Comparison of ENCODE assay signal across 2 cellular contexts in the genomic region with DNA sequence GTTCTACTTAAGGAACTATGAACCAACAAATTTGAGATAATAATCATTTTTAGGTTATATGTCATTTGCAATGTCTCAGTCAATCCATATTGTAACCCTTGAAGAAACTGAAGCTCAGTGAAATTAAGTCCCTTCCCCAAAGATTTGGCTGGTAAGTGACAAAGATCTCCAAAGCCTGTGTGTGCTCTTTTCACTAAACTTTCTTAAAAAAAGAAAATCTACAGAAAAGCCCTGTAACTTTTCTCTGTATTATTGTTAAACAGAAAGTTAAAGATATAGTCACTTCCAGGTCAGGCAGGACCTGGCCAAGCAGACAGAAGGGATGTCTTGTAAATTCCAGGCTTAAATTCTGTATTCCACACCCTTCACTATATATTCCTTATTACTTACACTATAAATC.
TF ChIP-seq lines count a peak whose summit lies in the region.

No MANE protein-coding gene starts in this region.

TF ChIP-seq in SK-N-SH, 30 proteins besides CTCF, POLR2A, EP300 and RAD21 (continued from another document):
- TF ChIP-seq, protein P1, sequence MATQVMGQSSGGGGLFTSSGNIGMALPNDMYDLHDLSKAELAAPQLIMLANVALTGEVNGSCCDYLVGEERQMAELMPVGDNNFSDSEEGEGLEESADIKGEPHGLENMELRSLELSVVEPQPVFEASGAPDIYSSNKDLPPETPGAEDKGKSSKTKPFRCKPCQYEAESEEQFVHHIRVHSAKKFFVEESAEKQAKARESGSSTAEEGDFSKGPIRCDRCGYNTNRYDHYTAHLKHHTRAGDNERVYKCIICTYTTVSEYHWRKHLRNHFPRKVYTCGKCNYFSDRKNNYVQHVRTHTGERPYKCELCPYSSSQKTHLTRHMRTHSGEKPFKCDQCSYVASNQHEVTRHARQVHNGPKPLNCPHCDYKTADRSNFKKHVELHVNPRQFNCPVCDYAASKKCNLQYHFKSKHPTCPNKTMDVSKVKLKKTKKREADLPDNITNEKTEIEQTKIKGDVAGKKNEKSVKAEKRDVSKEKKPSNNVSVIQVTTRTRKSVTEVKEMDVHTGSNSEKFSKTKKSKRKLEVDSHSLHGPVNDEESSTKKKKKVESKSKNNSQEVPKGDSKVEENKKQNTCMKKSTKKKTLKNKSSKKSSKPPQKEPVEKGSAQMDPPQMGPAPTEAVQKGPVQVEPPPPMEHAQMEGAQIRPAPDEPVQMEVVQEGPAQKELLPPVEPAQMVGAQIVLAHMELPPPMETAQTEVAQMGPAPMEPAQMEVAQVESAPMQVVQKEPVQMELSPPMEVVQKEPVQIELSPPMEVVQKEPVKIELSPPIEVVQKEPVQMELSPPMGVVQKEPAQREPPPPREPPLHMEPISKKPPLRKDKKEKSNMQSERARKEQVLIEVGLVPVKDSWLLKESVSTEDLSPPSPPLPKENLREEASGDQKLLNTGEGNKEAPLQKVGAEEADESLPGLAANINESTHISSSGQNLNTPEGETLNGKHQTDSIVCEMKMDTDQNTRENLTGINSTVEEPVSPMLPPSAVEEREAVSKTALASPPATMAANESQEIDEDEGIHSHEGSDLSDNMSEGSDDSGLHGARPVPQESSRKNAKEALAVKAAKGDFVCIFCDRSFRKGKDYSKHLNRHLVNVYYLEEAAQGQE (IDR thresholded peaks at IDR 0.05; ENCODE audit: low read depth, low read length): no peak

TF ChIP-seq in SK-N-SH treated with all-trans-retinoic acid at 6 μM for 48 hours, 23 proteins besides CTCF, POLR2A, EP300 and RAD21 (continued from another document):
- TF ChIP-seq, protein P2, sequence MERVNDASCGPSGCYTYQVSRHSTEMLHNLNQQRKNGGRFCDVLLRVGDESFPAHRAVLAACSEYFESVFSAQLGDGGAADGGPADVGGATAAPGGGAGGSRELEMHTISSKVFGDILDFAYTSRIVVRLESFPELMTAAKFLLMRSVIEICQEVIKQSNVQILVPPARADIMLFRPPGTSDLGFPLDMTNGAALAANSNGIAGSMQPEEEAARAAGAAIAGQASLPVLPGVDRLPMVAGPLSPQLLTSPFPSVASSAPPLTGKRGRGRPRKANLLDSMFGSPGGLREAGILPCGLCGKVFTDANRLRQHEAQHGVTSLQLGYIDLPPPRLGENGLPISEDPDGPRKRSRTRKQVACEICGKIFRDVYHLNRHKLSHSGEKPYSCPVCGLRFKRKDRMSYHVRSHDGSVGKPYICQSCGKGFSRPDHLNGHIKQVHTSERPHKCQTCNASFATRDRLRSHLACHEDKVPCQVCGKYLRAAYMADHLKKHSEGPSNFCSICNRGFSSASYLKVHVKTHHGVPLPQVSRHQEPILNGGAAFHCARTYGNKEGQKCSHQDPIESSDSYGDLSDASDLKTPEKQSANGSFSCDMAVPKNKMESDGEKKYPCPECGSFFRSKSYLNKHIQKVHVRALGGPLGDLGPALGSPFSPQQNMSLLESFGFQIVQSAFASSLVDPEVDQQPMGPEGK (CRISPR knock-in tag; IDR thresholded peaks at IDR 0.05; ENCODE audit: borderline replicate concordance): no peak
- TF ChIP-seq, protein P3, sequence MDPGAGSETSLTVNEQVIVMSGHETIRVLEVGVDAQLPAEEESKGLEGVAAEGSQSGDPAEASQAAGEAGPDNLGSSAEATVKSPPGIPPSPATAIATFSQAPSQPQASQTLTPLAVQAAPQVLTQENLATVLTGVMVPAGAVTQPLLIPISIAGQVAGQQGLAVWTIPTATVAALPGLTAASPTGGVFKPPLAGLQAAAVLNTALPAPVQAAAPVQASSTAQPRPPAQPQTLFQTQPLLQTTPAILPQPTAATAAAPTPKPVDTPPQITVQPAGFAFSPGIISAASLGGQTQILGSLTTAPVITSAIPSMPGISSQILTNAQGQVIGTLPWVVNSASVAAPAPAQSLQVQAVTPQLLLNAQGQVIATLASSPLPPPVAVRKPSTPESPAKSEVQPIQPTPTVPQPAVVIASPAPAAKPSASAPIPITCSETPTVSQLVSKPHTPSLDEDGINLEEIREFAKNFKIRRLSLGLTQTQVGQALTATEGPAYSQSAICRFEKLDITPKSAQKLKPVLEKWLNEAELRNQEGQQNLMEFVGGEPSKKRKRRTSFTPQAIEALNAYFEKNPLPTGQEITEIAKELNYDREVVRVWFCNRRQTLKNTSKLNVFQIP (CRISPR knock-in tag; IDR thresholded peaks at IDR 0.05; ENCODE audit: borderline replicate concordance, low read depth): no peak
- TF ChIP-seq TCF4 (CRISPR knock-in tag; IDR thresholded peaks at IDR 0.05; ENCODE audit: borderline replicate concordance) (no peak), ZFP3 (CRISPR knock-in tag; IDR thresholded peaks at IDR 0.05) (no peak), PPARA (CRISPR knock-in tag; IDR thresholded peaks at IDR 0.05; ENCODE audit: borderline replicate concordance) (no peak)
